Comparison of ENCODE assay signal across 1 cellular context in the genomic region with DNA sequence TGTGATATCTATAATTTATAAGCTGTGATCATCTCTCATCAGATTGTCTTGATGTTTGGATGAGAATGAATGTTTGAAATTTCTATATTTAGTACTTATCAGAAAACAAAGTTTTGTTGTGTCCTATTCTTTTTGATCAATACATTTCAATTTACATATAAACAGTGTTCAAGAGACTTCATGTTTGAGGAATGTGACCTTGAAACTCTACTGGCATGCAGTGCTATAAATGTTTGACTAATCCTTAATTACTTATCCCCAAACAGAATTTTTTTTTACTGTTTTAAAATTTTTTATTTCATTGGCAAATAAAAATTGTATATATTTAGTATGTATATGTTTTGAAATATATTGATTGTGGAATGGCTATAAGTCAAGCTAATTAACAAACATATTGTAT.
TF ChIP-seq lines count a peak whose summit lies in the region.

No MANE protein-coding gene starts in this region.

TF ChIP-seq in WTC11, 78 proteins besides CTCF, POLR2A, EP300 and RAD21 (continued from another document):
- TF ChIP-seq, protein P1, sequence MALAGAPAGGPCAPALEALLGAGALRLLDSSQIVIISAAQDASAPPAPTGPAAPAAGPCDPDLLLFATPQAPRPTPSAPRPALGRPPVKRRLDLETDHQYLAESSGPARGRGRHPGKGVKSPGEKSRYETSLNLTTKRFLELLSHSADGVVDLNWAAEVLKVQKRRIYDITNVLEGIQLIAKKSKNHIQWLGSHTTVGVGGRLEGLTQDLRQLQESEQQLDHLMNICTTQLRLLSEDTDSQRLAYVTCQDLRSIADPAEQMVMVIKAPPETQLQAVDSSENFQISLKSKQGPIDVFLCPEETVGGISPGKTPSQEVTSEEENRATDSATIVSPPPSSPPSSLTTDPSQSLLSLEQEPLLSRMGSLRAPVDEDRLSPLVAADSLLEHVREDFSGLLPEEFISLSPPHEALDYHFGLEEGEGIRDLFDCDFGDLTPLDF (CRISPR knock-in tag; IDR thresholded peaks at IDR 0.05) = no peak
- TF ChIP-seq SMAD3 (CRISPR knock-in tag; IDR thresholded peaks at IDR 0.05; ENCODE audit: borderline replicate concordance) (no peak), JAZF1 (CRISPR knock-in tag; IDR thresholded peaks at IDR 0.05) (no peak), MYBL2 (CRISPR knock-in tag; IDR thresholded peaks at IDR 0.05) (no peak), NFE2L1 (CRISPR knock-in tag; IDR thresholded peaks at IDR 0.05) (no peak)
- TF ChIP-seq, protein P2, sequence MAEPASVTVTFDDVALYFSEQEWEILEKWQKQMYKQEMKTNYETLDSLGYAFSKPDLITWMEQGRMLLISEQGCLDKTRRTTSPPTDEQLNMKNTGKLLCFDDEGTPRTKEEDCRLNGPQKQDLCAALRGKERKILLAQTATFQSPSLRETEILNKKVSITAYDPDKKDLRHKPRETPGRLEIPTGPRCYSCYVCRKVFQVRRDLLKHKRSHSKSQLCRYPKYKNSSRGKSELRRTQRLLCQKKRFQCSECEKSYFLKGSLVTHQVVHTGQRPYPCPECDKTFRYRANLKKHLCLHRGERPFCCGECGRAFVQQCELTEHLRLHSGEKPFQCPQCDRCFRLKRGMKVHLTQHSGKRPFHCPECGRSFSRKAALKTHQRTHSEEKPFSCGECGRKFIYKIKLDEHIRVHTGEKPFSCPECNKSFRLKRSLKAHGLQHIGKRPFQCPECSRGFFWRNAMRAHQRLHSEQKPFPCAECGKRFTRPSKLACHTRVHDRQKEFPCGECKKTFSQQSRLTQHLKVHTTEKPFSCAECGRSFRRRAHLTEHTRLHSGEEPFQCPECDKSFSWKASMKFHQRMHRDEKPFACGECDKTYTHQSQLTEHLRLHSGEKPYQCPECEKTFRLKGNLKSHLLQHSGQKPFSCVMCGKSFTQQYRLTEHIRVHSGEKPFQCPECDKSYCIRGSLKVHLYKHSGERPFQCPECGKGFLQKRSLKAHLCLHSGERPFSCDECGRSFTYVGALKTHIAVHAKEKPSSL (CRISPR knock-in tag; conservative IDR thresholded peaks at IDR 0.05) = no peak
- TF ChIP-seq, protein P3, sequence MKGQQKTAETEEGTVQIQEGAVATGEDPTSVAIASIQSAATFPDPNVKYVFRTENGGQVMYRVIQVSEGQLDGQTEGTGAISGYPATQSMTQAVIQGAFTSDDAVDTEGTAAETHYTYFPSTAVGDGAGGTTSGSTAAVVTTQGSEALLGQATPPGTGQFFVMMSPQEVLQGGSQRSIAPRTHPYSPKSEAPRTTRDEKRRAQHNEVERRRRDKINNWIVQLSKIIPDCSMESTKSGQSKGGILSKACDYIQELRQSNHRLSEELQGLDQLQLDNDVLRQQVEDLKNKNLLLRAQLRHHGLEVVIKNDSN (CRISPR knock-in tag; IDR thresholded peaks at IDR 0.05) = no peak
- TF ChIP-seq, protein P4, sequence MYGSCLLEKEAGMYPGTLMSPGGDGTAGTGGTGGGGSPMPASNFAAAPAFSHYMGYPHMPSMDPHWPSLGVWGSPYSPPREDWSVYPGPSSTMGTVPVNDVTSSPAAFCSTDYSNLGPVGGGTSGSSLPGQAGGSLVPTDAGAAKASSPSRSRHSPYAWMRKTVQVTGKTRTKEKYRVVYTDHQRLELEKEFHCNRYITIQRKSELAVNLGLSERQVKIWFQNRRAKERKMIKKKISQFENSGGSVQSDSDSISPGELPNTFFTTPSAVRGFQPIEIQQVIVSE (CRISPR knock-in tag; IDR thresholded peaks at IDR 0.05; ENCODE audit: borderline replicate concordance) = no peak
- TF ChIP-seq, protein P5, sequence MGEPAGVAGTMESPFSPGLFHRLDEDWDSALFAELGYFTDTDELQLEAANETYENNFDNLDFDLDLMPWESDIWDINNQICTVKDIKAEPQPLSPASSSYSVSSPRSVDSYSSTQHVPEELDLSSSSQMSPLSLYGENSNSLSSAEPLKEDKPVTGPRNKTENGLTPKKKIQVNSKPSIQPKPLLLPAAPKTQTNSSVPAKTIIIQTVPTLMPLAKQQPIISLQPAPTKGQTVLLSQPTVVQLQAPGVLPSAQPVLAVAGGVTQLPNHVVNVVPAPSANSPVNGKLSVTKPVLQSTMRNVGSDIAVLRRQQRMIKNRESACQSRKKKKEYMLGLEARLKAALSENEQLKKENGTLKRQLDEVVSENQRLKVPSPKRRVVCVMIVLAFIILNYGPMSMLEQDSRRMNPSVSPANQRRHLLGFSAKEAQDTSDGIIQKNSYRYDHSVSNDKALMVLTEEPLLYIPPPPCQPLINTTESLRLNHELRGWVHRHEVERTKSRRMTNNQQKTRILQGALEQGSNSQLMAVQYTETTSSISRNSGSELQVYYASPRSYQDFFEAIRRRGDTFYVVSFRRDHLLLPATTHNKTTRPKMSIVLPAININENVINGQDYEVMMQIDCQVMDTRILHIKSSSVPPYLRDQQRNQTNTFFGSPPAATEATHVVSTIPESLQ (CRISPR knock-in tag; IDR thresholded peaks at IDR 0.05) = no peak
- TF ChIP-seq, protein P6, sequence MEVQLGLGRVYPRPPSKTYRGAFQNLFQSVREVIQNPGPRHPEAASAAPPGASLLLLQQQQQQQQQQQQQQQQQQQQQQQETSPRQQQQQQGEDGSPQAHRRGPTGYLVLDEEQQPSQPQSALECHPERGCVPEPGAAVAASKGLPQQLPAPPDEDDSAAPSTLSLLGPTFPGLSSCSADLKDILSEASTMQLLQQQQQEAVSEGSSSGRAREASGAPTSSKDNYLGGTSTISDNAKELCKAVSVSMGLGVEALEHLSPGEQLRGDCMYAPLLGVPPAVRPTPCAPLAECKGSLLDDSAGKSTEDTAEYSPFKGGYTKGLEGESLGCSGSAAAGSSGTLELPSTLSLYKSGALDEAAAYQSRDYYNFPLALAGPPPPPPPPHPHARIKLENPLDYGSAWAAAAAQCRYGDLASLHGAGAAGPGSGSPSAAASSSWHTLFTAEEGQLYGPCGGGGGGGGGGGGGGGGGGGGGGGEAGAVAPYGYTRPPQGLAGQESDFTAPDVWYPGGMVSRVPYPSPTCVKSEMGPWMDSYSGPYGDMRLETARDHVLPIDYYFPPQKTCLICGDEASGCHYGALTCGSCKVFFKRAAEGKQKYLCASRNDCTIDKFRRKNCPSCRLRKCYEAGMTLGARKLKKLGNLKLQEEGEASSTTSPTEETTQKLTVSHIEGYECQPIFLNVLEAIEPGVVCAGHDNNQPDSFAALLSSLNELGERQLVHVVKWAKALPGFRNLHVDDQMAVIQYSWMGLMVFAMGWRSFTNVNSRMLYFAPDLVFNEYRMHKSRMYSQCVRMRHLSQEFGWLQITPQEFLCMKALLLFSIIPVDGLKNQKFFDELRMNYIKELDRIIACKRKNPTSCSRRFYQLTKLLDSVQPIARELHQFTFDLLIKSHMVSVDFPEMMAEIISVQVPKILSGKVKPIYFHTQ (CRISPR knock-in tag; IDR thresholded peaks at IDR 0.05) = no peak
